In genomic region chr9:121199921-121200320, GRCh38 we compare ENCODE assay signal across 1 cellular context.
TF ChIP-seq lines count a peak whose summit lies in the region.

No MANE protein-coding gene starts in this region.

TF ChIP-seq in K562, 482 proteins besides CTCF, POLR2A, EP300 and RAD21 (continued from another document):
- 0 out of 4 replicates have a peak, but pooled peaks of 1 of the 2 experiments have one; percentile 14 for TF ChIP-seq MNT (conservative IDR thresholded peaks at IDR 0.05)
- no peak for TF ChIP-seq PTTG1 (tag; IDR thresholded peaks at IDR 0.05; ENCODE audit: low read depth)
- TF ChIP-seq UBTF (IDR thresholded peaks at IDR 0.05; ENCODE audit: borderline replicate concordance in 1 of 2, low read depth in 2 of 2, low read length in 2 of 2), result 0 out of 4 replicates have a peak, but pooled peaks of 1 of the 2 experiments have one; percentile 1
